Comparison of ENCODE assay signal across 12 cellular contexts in the genomic region with DNA sequence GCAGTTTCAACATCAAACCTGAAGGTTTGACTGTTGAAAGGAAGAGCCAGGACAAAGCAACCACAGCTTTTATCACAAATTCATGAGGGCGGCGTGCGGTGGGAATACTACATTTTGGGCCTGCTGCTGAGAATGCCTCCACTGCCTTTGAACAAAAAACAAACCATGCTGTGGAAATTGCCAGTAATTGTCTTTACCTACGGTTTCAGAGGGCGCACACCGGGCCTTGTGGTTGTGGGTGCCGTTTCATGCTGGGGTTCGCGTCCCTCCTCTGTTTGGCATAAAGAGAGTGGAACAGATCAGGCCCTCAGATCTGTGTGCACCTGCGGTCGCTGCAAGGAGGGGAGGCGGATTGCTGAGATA. TPM values are rescaled to one million over a fixed set of nuclear protein-coding genes. Genes with fewer than 3 reads are reported as not detected.
A peak's percentile ranks its signal among the peaks of the same experiment; 100 is the strongest.
DNase-seq lines count a peak whose midpoint lies in the region; ATAC-seq, FAIRE-seq and TF ChIP-seq lines count a peak whose summit lies in the region.
"Had no signal": no experiment of that assay in that cellular context is flagged by ENCODE, and none has a peak within 500 bp of the region (broad histone marks: within the 10 kb centered on the region; RNA-seq: fewer than 3 reads in every experiment).

No MANE protein-coding gene starts in this region.

- H3K9me3 ChIP-seq in Peyer's patch (no peaks in the 10 kb centered on the region), HepG2 (ENCODE audit: low read length) (no peaks in the 10 kb centered on the region)
- H3K9me3 ChIP-seq: prostate gland, SK-N-SH had no signal

- TF ChIP-seq EP300 in HepG2 (IDR thresholded peaks at IDR 0.05; ENCODE audit: low read depth in 2 of 2, low read length in 2 of 2): no peak
- TF ChIP-seq EP300 in HepG2 (CRISPR knock-in tag; IDR thresholded peaks at IDR 0.05; ENCODE audit: borderline replicate concordance): no peak

- in situ Hi-C loops in HepG2 (cut with HindIII; ENCODE audit: extremely low pct_ligation_motif_present, low pct_unique_long_range_greater_than_20kb): no loop called here

- intact Hi-C loops in HepG2 (cut with micrococcal nuclease; ENCODE audit: unreplicated experiment): no loop called here

- no peaks in the 10 kb centered on the region for H3K79me2 ChIP-seq in HepG2 (ENCODE audit: insufficient read depth, low read length)

- H2AFZ ChIP-seq in HepG2 (ENCODE audit: low read length): no peak overlapping the region

- BruUV-seq in HepG2 (replicated peaks; lab: Mats Ljungman, UMichigan): no TSS peak

- DNase-seq in Peyer's patch (peak in 2 of 3 donors; percentile 55 to 76), NCI-H2171 (lab: John Stamatoyannopoulos, UW) (no peak), NCI-H1092 treated with DMSO at 0.1 percent for 48 hours (lab: John Stamatoyannopoulos, UW) (no peak), superior temporal gyrus (ENCODE audit: extremely low spot score) (no peak), HepG2 (ENCODE audit: low spot score) (no peak)
- DNase-seq in activated CD8-positive, alpha-beta memory T cell treated with anti-CD3 and anti-CD28 coated beads, Interleukin-2, amount 50 U/mL, for 1 hour (ENCODE audit: extremely low read depth): peak; percentile 84
- peak; percentile 88 for DNase-seq in central memory CD4-positive, alpha-beta T cell
- peak; percentile 59 for DNase-seq in stimulated activated CD8-positive, alpha-beta memory T cell treated with anti-CD3 and anti-CD28 coated beads, Interleukin-12 subunit alpha, Interleukin-12 subunit beta, amount 100 ng/mL, for 4 hours (ENCODE audit: low read depth)
- DNase-seq: caudate nucleus, SK-N-SH had no signal

- WGBS in HepG2 (ENCODE audit: low lambda C conversion rate): 92% methylated on average over 12 of the region's 12 CpGs

- no peak for FAIRE-seq in HepG2 (lab: Jason Lieb, UNC)

- no peak for TF ChIP-seq RAD21 in HepG2 (CRISPR knock-in tag; IDR thresholded peaks at IDR 0.05)

- H3K4me3 ChIP-seq in Peyer's patch (no peak overlapping the region), HepG2 (replicated peaks in 1 of 3; ENCODE audit: insufficient read depth in 1 of 3, low read depth in 2 of 3, low read length in 3 of 3) (no peak overlapping the region)
- H3K4me3 ChIP-seq: prostate gland had no signal

- no peak overlapping the region for H3K9ac ChIP-seq in HepG2 (ENCODE audit: insufficient read depth, low read depth, low read length)
- H3K9ac ChIP-seq: SK-N-SH had no signal

- POLR2A ChIA-PET in HepG2 (lab: Yijun Ruan, JAX): interaction anchor here (8.2 kb wide), 1 partner anchor 12 kb away, joined by 70 read pairs; no protein-coding TSS in a partner anchor

- TF ChIP-seq POLR2A in Peyer's patch (IDR thresholded peaks at IDR 0.05) (no peak), HepG2 (IDR thresholded peaks at IDR 0.05; ENCODE audit: insufficient read depth in 1 of 2, low read depth in 2 of 2, low read length in 2 of 2) (no peak)

- H3K4me2 ChIP-seq in HepG2 (ENCODE audit: low read depth, low read length): no peak overlapping the region
- H3K4me2 ChIP-seq: SK-N-SH had no signal

- no peak for ATAC-seq in HepG2

- H3K36me3 ChIP-seq in Peyer's patch (no peaks in the 10 kb centered on the region), HepG2 (replicated peaks in 1 of 2; ENCODE audit: control insufficient read depth in 1 of 2, insufficient read depth in 2 of 2, low read length in 2 of 2) (no peaks in the 10 kb centered on the region)
- H3K36me3 ChIP-seq: prostate gland had no signal

- H3K27ac ChIP-seq in Peyer's patch: peak overlapping the region in 2 of 4 donors; percentile 27 to 60
- H3K27ac ChIP-seq in HepG2 (ENCODE audit: extremely low read length, insufficient read depth, low read length): no peak overlapping the region
- H3K27ac ChIP-seq: C4-2B, prostate gland had no signal

- CTCF ChIA-PET in HepG2 (lab: Yijun Ruan, JAX; ENCODE audit: low intra/inter-chr PET ratio, low total read pairs): no interaction called here

- H3K4me1 ChIP-seq in Peyer's patch (peaks cover 0 to 19% (median 9%) of the 10 kb centered on the region in 4 donors), HepG2 (ENCODE audit: insufficient read depth, low read length) (peaks cover 75% of the 10 kb centered on the region)
- H3K4me1 ChIP-seq: prostate gland had no signal

- no peaks in the 10 kb centered on the region for H4K20me1 ChIP-seq in HepG2 (ENCODE audit: insufficient read depth, low read length)

- TF ChIP-seq CTCF in Peyer's patch (IDR thresholded peaks at IDR 0.05) (no peak), HepG2 (CRISPR knock-in tag; IDR thresholded peaks at IDR 0.05) (no peak)

- H3K27me3 ChIP-seq in Peyer's patch: no peaks in the 10 kb centered on the region
- H3K27me3 ChIP-seq in HepG2 (ENCODE audit: control insufficient read depth in 1 of 2, insufficient read depth in 2 of 2, low read length in 2 of 2): no peaks in the 10 kb centered on the region

TF ChIP-seq in HepG2, 621 proteins besides CTCF, POLR2A, EP300 and RAD21:
- no peak for TF ChIP-seq POLR2G (IDR thresholded peaks at IDR 0.05; ENCODE audit: low read depth, low read length)

RNA-seq across cellular contexts. Expression of gene TCF7, which starts 27.6 kb away (rescaled TPM):
- 10 to 100 TPM; 11.8 to 32.2 (median 22.0) TPM for total RNA-seq in Peyer's patch
- total RNA-seq in HepG2 (2016; rRNA removed; fragmentation: Illumina TruSeq; extraction: Trizol): 6.8 and 7.9 TPM in 2 replicates
- total RNA-seq in HepG2 (2016; cell fraction: cytosol; rRNA removed; fragmentation: Illumina TruSeq; extraction: Trizol; ENCODE audit: low read depth): 5.3 and 5.4 TPM in 2 replicates
- 7.1 and 8.8 TPM in 2 replicates for total RNA-seq in HepG2 (2016; cell fraction: insoluble cytoplasmic fraction; rRNA removed; fragmentation: Illumina TruSeq; extraction: Trizol)
- total RNA-seq in HepG2 (2016; cell fraction: membrane; rRNA removed; fragmentation: Illumina TruSeq; extraction: Trizol): 15.7 and 15.8 TPM in 2 replicates
- 10.0 and 10.9 TPM in 2 replicates for total RNA-seq in HepG2 (2016; cell fraction: nucleus; rRNA removed; fragmentation: Illumina TruSeq; extraction: Trizol)
- polyA plus RNA-seq in HepG2 (2011; rRNA removed): 6.3 and 9.0 TPM in 2 replicates
- polyA plus RNA-seq in HepG2 (2011; cell fraction: cytosol; rRNA removed): 4.8 and 5.8 TPM in 2 replicates
- 7.5 and 7.7 TPM in 2 replicates for polyA plus RNA-seq in HepG2 (2011; cell fraction: nucleus; rRNA removed)
- polyA plus RNA-seq in HepG2 (2012): 8.6 and 11.4 TPM in 2 replicates
- polyA plus RNA-seq in HepG2 (2016; cell fraction: cytosol; fragmentation: Illumina TruSeq; extraction: Trizol; ENCODE audit: low read depth): 21.6 and 22.8 TPM in 2 replicates
- polyA plus RNA-seq in HepG2 (2016; cell fraction: insoluble cytoplasmic fraction; fragmentation: Illumina TruSeq; extraction: Trizol; ENCODE audit: low read depth): 21.8 and 29.7 TPM in 2 replicates
- polyA plus RNA-seq in HepG2 (2016; cell fraction: membrane; fragmentation: Illumina TruSeq; extraction: Trizol; ENCODE audit: low read depth): 44.0 and 50.2 TPM in 2 replicates
- polyA plus RNA-seq in HepG2 (2016; cell fraction: nucleus; fragmentation: Illumina TruSeq; extraction: Trizol; ENCODE audit: insufficient read depth, low read depth): 25.7 and 28.7 TPM in 2 replicates
- 0.19 and 20.5 TPM in 2 replicates for polyA minus RNA-seq in HepG2 (2011; rRNA and poly(A)+ RNA removed; ENCODE audit: low replicate concordance)
- 3.3 and 5.4 TPM in 2 replicates for polyA minus RNA-seq in HepG2 (2011; cell fraction: cytosol; rRNA and poly(A)+ RNA removed)
- 15.2 and 18.2 TPM in 2 replicates for polyA minus RNA-seq in HepG2 (2011; cell fraction: nucleus; rRNA and poly(A)+ RNA removed)

Comparison
In these comparisons a context has a peak if more than half of its experiments do, and no peak if none do; other contexts are left out.
1. DNase-seq: peak in Peyer's patch (2 of 3), activated CD8-positive, alpha-beta memory T cell treated with anti-CD3 and anti-CD28 coated beads, Interleukin-2, amount 50 U/mL, for 1 hour (single experiment), central memory CD4-positive, alpha-beta T cell (single experiment) and stimulated activated CD8-positive, alpha-beta memory T cell treated with anti-CD3 and anti-CD28 coated beads, Interleukin-12 subunit alpha, Interleukin-12 subunit beta, amount 100 ng/mL, for 4 hours (single experiment); none in NCI-H2171 (single experiment), NCI-H1092 treated with DMSO at 0.1 percent for 48 hours (single experiment), superior temporal gyrus (single experiment) and HepG2 (single experiment).